ENCODE assay signal across 1 cellular context in the genomic region with DNA sequence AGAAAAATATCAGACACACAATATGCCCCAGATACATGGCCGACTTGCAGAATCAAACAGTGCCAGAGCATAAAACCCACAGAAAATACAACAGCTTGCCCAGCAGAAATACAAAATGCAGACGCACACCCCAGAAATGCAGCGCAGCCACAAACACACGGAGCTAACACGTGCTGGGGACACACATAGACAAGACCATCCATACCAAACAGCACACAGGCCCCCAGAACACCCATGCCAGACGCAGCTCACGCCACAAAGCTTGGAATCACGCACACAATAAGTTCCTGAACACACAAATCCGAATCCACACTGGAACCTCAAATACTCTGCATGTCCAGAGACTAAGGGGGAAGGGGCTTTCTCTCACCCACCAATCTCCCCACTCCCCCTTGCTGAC.
TF ChIP-seq lines count a peak whose summit lies in the region.

No MANE protein-coding gene starts in this region.

TF ChIP-seq in IMR-90, 13 proteins besides CTCF, POLR2A, EP300 and RAD21:
- TF ChIP-seq NFE2L2 (IDR thresholded peaks at IDR 0.05; ENCODE audit: low read depth, low read length) (no peak), BHLHE40 (IDR thresholded peaks at IDR 0.05; ENCODE audit: low read depth, low read length) (peak; percentile 4; the same call in 1 of the 2 replicates)
